In genomic region chr10:17802966-17803365, GRCh38 we compare ENCODE assay signal across 1 cellular context.
TF ChIP-seq lines count a peak whose summit lies in the region.

No MANE protein-coding gene starts in this region.

TF ChIP-seq in HepG2, 621 proteins besides CTCF, POLR2A, EP300 and RAD21:
- no peak for TF ChIP-seq MBNL3 (CRISPR knock-in tag; conservative IDR thresholded peaks at IDR 0.05)
- TF ChIP-seq CEBPB (IDR thresholded peaks at IDR 0.05; ENCODE audit: borderline replicate concordance, low read depth, low read length): no peak
- no peak for TF ChIP-seq NRL (CRISPR knock-in tag; IDR thresholded peaks at IDR 0.05; ENCODE audit: borderline replicate concordance)
- no peak for TF ChIP-seq MTF2 (CRISPR knock-in tag; IDR thresholded peaks at IDR 0.05; ENCODE audit: borderline replicate concordance)
- TF ChIP-seq SP5 (CRISPR knock-in tag; IDR thresholded peaks at IDR 0.05; ENCODE audit: borderline replicate concordance, low read depth): no peak
- TF ChIP-seq, protein P1, sequence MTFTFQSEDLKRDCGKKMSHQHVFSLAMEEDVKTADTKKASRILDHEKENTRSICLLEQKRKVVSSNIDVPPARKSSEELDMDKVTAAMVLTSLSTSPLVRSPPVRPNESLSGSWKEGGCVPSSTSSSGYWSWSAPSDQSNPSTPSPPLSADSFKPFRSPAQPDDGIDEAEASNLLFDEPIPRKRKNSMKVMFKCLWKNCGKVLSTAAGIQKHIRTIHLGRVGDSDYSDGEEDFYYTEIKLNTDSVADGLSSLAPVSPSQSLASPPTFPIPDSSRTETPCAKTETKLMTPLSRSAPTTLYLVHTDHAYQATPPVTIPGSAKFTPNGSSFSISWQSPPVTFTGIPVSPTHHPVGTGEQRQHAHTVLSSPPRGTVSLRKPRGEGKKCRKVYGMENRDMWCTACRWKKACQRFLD (CRISPR knock-in tag; IDR thresholded peaks at IDR 0.05; ENCODE audit: borderline replicate concordance): no peak
- TF ChIP-seq ZNF747 (CRISPR knock-in tag; IDR thresholded peaks at IDR 0.05; ENCODE audit: borderline replicate concordance): no peak
- TF ChIP-seq SP4 (CRISPR knock-in tag; IDR thresholded peaks at IDR 0.05): no peak
- TF ChIP-seq ARNT (IDR thresholded peaks at IDR 0.05): no peak
- TF ChIP-seq, protein P2, sequence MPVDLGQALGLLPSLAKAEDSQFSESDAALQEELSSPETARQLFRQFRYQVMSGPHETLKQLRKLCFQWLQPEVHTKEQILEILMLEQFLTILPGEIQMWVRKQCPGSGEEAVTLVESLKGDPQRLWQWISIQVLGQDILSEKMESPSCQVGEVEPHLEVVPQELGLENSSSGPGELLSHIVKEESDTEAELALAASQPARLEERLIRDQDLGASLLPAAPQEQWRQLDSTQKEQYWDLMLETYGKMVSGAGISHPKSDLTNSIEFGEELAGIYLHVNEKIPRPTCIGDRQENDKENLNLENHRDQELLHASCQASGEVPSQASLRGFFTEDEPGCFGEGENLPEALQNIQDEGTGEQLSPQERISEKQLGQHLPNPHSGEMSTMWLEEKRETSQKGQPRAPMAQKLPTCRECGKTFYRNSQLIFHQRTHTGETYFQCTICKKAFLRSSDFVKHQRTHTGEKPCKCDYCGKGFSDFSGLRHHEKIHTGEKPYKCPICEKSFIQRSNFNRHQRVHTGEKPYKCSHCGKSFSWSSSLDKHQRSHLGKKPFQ (CRISPR knock-in tag; IDR thresholded peaks at IDR 0.05; ENCODE audit: insufficient replicate concordance): no peak
TF ChIP-seq in HepG2: peak in this region for 0.
